ENCODE assay signal across 10 cellular contexts in the genomic region with DNA sequence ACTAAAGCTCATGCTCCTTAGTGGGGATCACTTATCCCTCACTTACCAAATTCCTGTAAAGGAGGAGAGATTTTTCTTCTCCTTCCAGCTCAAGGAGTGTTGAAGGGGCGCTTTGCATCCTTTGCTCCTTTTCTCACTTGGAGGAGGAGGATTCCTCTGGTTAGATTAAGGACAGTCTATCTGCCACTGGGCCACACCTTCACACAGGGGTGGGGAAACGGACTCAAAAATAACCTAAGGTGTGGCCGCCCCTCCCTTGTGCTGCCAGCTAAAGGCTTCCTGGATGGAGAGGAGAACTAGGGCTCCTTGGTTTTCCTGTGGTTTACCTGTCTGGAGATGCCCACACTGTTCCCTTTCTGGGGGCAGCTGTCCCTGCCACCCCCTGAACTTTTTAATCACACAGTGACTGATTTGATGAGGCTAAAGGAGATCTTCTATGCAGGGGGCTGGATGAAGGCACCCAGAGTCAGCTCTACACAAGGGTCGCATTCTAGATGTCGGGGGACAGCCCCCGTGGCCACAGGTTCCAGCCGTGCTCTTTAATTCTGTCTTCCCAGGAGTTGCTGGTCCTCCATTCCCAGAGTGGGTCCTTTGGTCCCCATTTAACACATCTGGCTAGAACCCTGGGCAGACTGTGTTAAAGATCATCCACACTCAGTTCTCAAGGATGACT. TPM values are rescaled to one million over a fixed set of nuclear protein-coding genes. Genes with fewer than 3 reads are reported as not detected.
A peak's percentile ranks its signal among the peaks of the same experiment; 100 is the strongest.
DNase-seq lines count a peak whose midpoint lies in the region; ATAC-seq and TF ChIP-seq lines count a peak whose summit lies in the region.
"Had no signal": no experiment of that assay in that cellular context is flagged by ENCODE, and none has a peak within 500 bp of the region (broad histone marks: within the 10 kb centered on the region; RNA-seq: fewer than 3 reads in every experiment).

No MANE protein-coding gene starts in this region.

- no peak for DNase-seq in CD4-positive, alpha-beta T cell
- DNase-seq in GM23338 (ENCODE audit: low spot score) (no peak), adrenal gland (peak in 1 of 7 donors; percentile 19), ovary (no peak), NCI-H146 treated with DMSO at 0.1 percent for 48 hours (lab: John Stamatoyannopoulos, UW; ENCODE audit: unreplicated experiment) (no peak), GDM1 (lab: John Stamatoyannopoulos, UW) (no peak), NCI-H2171 (lab: John Stamatoyannopoulos, UW) (no peak)
- DNase-seq: dermis blood vessel endothelial cell, NCI-H1930 had no signal

- no peak for TF ChIP-seq CTCF in CD4-positive, alpha-beta T cell (IDR thresholded peaks at IDR 0.05)
- TF ChIP-seq CTCF in GM23338 (conservative IDR thresholded peaks at IDR 0.05; ENCODE audit: low read depth in 2 of 2) (no peak), adrenal gland (IDR thresholded peaks at IDR 0.05) (no peak), nephron (IDR thresholded peaks at IDR 0.05; ENCODE audit: unreplicated experiment in 3 of 3) (no peak), ovary (IDR thresholded peaks at IDR 0.05) (no peak)

- H2AFZ ChIP-seq in GM23338 = no peak overlapping the region

- peaks cover 16% of the 10 kb centered on the region for H3K36me3 Mint-ChIP-seq in CD4-positive, alpha-beta T cell (ENCODE audit: low read depth)
- H3K36me3 Mint-ChIP-seq in GM23338 (ENCODE audit: low read depth) (no peaks in the 10 kb centered on the region; the same call in 2 of the 3 replicates), nephron (ENCODE audit: low read depth) (peaks cover 29% of the 10 kb centered on the region)

- no peak for TF ChIP-seq POLR2A in adrenal gland (IDR thresholded peaks at IDR 0.05)
- TF ChIP-seq POLR2A in ovary (IDR thresholded peaks at IDR 0.05) = no peak

- H3K9me3 Mint-ChIP-seq in CD4-positive, alpha-beta T cell = no peaks in the 10 kb centered on the region
- peaks cover 3% of the 10 kb centered on the region; the same call in 1 of the 3 replicates for H3K9me3 Mint-ChIP-seq in GM23338
- H3K9me3 Mint-ChIP-seq in nephron = peaks cover 3% of the 10 kb centered on the region

- peak overlapping the region; percentile 26 for H3K4me3 Mint-ChIP-seq in CD4-positive, alpha-beta T cell
- H3K4me3 Mint-ChIP-seq in GM23338 = no peak overlapping the region
- peak overlapping the region in 1 of 3 experiments; percentile 4 for H3K4me3 Mint-ChIP-seq in nephron

- H3K4me2 ChIP-seq in GM23338 = 0 out of 2 replicates have a peak overlapping the region, but pooled peaks have one; percentile 40

- H3K4me1 ChIP-seq in GM23338 (ENCODE audit: insufficient read depth) (peaks cover 21% of the 10 kb centered on the region), adrenal gland (replicated peaks in 1 of 2) (peaks cover 30 to 45% of the 10 kb centered on the region in 2 donors), ovary (ENCODE audit: insufficient read depth) (peaks cover 6% of the 10 kb centered on the region)

- no peaks in the 10 kb centered on the region; the same call in 1 of the 2 replicates for H3K9me2 ChIP-seq in GM23338 (ENCODE audit: insufficient read depth)

- H3K4me3 ChIP-seq in GM23338 (no peak overlapping the region), adrenal gland (no peak overlapping the region), ovary (no peak overlapping the region)

- H3K27ac ChIP-seq in CD4-positive, alpha-beta T cell (ENCODE audit: low read depth, low read length) = peak overlapping the region; percentile 63
- H3K27ac ChIP-seq in GM23338 (ENCODE audit: low read depth) (no peak overlapping the region), adrenal gland (peak overlapping the region in 3 of 5 donors; percentile 14 to 84 (median 55)), ovary (no peak overlapping the region)

- H3K27me3 Mint-ChIP-seq in CD4-positive, alpha-beta T cell = no peaks in the 10 kb centered on the region
- H3K27me3 Mint-ChIP-seq in GM23338 (ENCODE audit: insufficient read depth, low read depth, poor library complexity) = peaks cover 5% of the 10 kb centered on the region
- no peaks in the 10 kb centered on the region for H3K27me3 Mint-ChIP-seq in nephron (ENCODE audit: low read depth)

- WGBS in adrenal gland, 4 donors = 84 to 92% (median 90%) methylated on average over 6 to 7 of the region's 7 CpGs
- 79 to 85% (median 81%) methylated on average over 7 of the region's 7 CpGs for WGBS in ovary, 3 donors

- H3K4me1 Mint-ChIP-seq in CD4-positive, alpha-beta T cell (ENCODE audit: low read depth) = peaks cover 59% of the 10 kb centered on the region
- H3K4me1 Mint-ChIP-seq in GM23338 (peaks cover 43% of the 10 kb centered on the region), nephron (peaks cover 48% of the 10 kb centered on the region)

- no peaks in the 10 kb centered on the region for H3K36me3 ChIP-seq in GM23338 (ENCODE audit: insufficient read depth)
- no peaks in the 10 kb centered on the region for H3K36me3 ChIP-seq in adrenal gland (replicated peaks in 1 of 2)
- H3K36me3 ChIP-seq in ovary = no peaks in the 10 kb centered on the region

- no peak for TF ChIP-seq EP300 in ovary (IDR thresholded peaks at IDR 0.05)

- H3F3A ChIP-seq in GM23338 (replicated peaks; ENCODE audit: low read depth) = no peaks in the 10 kb centered on the region

- H4K20me1 ChIP-seq in GM23338 (replicated peaks; ENCODE audit: insufficient read depth) = no peaks in the 10 kb centered on the region

- H3K27ac Mint-ChIP-seq in CD4-positive, alpha-beta T cell = peak overlapping the region; percentile 76
- H3K27ac Mint-ChIP-seq in GM23338 (no peak overlapping the region), nephron (peak overlapping the region; percentile 73 to 82 (median 78))

- no peaks in the 10 kb centered on the region for H3K9me3 ChIP-seq in CD4-positive, alpha-beta T cell (ENCODE audit: control insufficient read depth, low read length)
- H3K9me3 ChIP-seq in adrenal gland (replicated peaks in 1 of 3) (no peaks in the 10 kb centered on the region), ovary (no peaks in the 10 kb centered on the region)

- POLR2A ChIA-PET in CD4-positive, alpha-beta T cell (lab: Charles Lee) = interaction anchor here (0.6 to 6.2 kb wide), 9 partner anchors 13 to 185 kb away, joined by 3 to 157 read pairs (median 4); a partner anchor contains a TSS

- no peaks in the 10 kb centered on the region for H3K27me3 ChIP-seq in CD4-positive, alpha-beta T cell (ENCODE audit: control insufficient read depth, insufficient read depth, low read length)
- H3K27me3 ChIP-seq in GM23338 (ENCODE audit: insufficient read depth) = no peaks in the 10 kb centered on the region
- H3K27me3 ChIP-seq in adrenal gland = no peaks in the 10 kb centered on the region
- H3K27me3 ChIP-seq in ovary = no peaks in the 10 kb centered on the region

- CTCF ChIA-PET in CD4-positive, alpha-beta T cell (lab: Charles Lee) = interaction anchor here (1.1 to 5.2 kb wide), 8 partner anchors 10 to 144 kb away, joined by 3 to 28 read pairs (median 3); no protein-coding TSS in a partner anchor

- intact Hi-C loops in CD4-positive, alpha-beta T cell (cut with DNase I, micrococcal nuclease) = loop anchor here (2.0 to 10.0 kb wide), 3 partner anchors 15 to 253 kb away; a partner anchor contains a TSS
- intact Hi-C loops in adrenal gland (cut with DNase I) = no loop called here
- intact Hi-C loops in ovary (cut with DNase I) = no loop called here

- no peak for ATAC-seq in CD4-positive, alpha-beta T cell (ENCODE audit: poor library complexity)
- no peak for ATAC-seq in GM23338

- H3K79me2 ChIP-seq in GM23338 (replicated peaks; ENCODE audit: insufficient read depth) = no peaks in the 10 kb centered on the region

TF ChIP-seq in GM23338, 12 proteins besides CTCF, POLR2A, EP300 and RAD21:
- TF ChIP-seq EZH2phosphoT487 (IDR thresholded peaks at IDR 0.05; ENCODE audit: unreplicated experiment) = no peak
- TF ChIP-seq, protein P1, sequence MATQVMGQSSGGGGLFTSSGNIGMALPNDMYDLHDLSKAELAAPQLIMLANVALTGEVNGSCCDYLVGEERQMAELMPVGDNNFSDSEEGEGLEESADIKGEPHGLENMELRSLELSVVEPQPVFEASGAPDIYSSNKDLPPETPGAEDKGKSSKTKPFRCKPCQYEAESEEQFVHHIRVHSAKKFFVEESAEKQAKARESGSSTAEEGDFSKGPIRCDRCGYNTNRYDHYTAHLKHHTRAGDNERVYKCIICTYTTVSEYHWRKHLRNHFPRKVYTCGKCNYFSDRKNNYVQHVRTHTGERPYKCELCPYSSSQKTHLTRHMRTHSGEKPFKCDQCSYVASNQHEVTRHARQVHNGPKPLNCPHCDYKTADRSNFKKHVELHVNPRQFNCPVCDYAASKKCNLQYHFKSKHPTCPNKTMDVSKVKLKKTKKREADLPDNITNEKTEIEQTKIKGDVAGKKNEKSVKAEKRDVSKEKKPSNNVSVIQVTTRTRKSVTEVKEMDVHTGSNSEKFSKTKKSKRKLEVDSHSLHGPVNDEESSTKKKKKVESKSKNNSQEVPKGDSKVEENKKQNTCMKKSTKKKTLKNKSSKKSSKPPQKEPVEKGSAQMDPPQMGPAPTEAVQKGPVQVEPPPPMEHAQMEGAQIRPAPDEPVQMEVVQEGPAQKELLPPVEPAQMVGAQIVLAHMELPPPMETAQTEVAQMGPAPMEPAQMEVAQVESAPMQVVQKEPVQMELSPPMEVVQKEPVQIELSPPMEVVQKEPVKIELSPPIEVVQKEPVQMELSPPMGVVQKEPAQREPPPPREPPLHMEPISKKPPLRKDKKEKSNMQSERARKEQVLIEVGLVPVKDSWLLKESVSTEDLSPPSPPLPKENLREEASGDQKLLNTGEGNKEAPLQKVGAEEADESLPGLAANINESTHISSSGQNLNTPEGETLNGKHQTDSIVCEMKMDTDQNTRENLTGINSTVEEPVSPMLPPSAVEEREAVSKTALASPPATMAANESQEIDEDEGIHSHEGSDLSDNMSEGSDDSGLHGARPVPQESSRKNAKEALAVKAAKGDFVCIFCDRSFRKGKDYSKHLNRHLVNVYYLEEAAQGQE (IDR thresholded peaks at IDR 0.05; ENCODE audit: unreplicated experiment) = no peak
- no peak for TF ChIP-seq ZNF331 (CRISPR knock-in tag; IDR thresholded peaks at IDR 0.05; ENCODE audit: low read depth)
- TF ChIP-seq NANOG (IDR thresholded peaks at IDR 0.05; ENCODE audit: borderline replicate concordance) = no peak
- no peak for TF ChIP-seq JUNB (IDR thresholded peaks at IDR 0.05; ENCODE audit: unreplicated experiment)
TF ChIP-seq in GM23338: peak in this region for 0.

RNA-seq across cellular contexts. Expression of a gene that starts 14.4 kb away (rescaled TPM):
- total RNA-seq in CD4-positive, alpha-beta T cell = 10 to 100 TPM; 16.9 to 18.7 TPM
- 9.5 and 14.9 TPM in 2 replicates for total RNA-seq in GM23338 (2014; rRNA removed; shearing (Covaris generic))
- polyA plus RNA-seq in GM23338 (2016; fragmentation: Nextera tagmentation; extraction: Ambion mirVana) (42.2 and 42.9 TPM in 2 replicates), adrenal gland (100 to 1,000 TPM in 1 of 3 donors, 10 to 100 TPM in 2; 84.8 to 279 (median 85.2) TPM), ovary (10 to 100 TPM; 16.7 to 35.7 TPM)
- total RNA-seq in adrenal gland (100 to 1,000 TPM in 6 of 8 donors, 10 to 100 TPM in 2; 68.1 to 236 (median 136) TPM), ovary (10 to 100 TPM in 4 of 7 donors, 1 to 10 TPM in 3; 4.1 to 17.8 (median 11.3) TPM)

Comparison
In these comparisons a context has a peak if more than half of its experiments do, and no peak if none do; other contexts are left out.
1. H3K27ac ChIP-seq: peak in CD4-positive, alpha-beta T cell (single experiment) and adrenal gland (3 of 5); none in GM23338 (single experiment) and ovary (0 of 2).
2. intact Hi-C loops: an anchor here in CD4-positive, alpha-beta T cell (2.0 to 10.0 kb wide); none called in adrenal gland and ovary.